ENCODE assay signal across 1 cellular context in the genomic region with DNA sequence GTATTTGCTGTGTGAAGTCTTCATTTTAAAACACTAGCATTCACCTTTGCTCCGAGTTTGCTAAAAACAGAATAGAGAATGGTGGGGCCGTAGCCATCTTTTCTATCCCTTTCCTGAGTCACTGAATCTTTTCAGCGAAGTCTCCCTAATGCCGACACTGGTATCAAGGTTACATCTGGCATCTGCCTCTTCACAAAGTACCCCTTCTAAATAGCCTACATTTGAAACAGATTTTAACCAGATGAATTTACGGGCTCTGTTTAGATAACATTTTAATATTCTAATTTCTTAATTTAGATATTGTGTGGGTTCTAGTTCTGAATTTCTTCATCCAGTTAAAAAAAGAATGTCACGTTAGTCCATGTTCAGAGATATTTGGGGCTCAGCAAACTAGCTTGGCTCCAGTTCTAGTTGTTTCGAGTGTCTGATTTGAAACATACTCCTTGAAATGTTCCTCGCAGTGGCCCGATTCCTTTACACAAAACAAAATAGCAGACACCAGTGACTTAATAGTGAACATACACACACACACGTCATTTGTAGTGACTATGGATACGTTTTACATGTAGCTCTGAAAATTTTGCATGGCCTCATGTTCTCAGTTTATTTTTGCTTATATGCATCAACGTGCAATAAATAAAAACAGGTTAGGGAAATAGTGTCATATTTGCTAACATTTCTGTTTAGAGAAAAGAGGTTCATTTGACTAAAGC.
TF ChIP-seq lines count a peak whose summit lies in the region.

No MANE protein-coding gene starts in this region.

TF ChIP-seq in K562, 482 proteins besides CTCF, POLR2A, EP300 and RAD21:
- TF ChIP-seq CBX8 (IDR thresholded peaks at IDR 0.05; ENCODE audit: borderline replicate concordance, extremely low read depth, low read depth, low read length, poor library complexity, severe bottlenecking) (peak; percentile 98), RNF2 (IDR thresholded peaks at IDR 0.05) (peak; percentile 61; the same call in 1 of the 2 replicates), MTA2 (IDR thresholded peaks at IDR 0.05; ENCODE audit: low read depth) (no peak), BMI1 (IDR thresholded peaks at IDR 0.05; ENCODE audit: low read length) (peak; percentile 56; the same call in 1 of the 2 replicates)
- TF ChIP-seq, protein P1, sequence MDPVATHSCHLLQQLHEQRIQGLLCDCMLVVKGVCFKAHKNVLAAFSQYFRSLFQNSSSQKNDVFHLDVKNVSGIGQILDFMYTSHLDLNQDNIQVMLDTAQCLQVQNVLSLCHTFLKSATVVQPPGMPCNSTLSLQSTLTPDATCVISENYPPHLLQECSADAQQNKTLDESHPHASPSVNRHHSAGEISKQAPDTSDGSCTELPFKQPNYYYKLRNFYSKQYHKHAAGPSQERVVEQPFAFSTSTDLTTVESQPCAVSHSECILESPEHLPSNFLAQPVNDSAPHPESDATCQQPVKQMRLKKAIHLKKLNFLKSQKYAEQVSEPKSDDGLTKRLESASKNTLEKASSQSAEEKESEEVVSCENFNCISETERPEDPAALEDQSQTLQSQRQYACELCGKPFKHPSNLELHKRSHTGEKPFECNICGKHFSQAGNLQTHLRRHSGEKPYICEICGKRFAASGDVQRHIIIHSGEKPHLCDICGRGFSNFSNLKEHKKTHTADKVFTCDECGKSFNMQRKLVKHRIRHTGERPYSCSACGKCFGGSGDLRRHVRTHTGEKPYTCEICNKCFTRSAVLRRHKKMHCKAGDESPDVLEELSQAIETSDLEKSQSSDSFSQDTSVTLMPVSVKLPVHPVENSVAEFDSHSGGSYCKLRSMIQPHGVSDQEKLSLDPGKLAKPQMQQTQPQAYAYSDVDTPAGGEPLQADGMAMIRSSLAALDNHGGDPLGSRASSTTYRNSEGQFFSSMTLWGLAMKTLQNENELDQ (CRISPR knock-in tag; IDR thresholded peaks at IDR 0.05; ENCODE audit: borderline replicate concordance): no peak
